In the genomic region with DNA sequence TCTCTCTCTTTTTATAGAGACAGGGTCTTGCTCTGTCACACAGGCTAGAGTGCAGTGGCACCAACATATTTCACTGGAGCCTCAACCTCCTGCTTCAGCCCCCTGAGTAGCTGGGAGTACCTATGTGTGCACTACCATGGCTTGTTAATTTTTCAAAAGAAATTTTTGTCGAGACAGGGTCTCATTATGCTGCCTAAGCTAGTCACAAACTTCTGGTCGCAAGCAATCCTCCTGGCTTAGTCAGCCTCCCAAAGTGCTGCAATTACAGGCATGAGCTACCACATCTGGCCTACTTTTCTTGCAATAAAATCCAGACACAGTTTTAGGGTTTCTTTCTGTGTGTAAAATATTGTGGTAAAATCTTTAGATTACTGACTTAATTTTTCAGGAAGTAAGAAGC, we compare ENCODE assay signal across 22 cellular contexts. TPM values are rescaled to one million over a fixed set of nuclear protein-coding genes. Genes with fewer than 3 reads are reported as not detected.
DNase-seq lines count a peak whose midpoint lies in the region; ATAC-seq and TF ChIP-seq lines count a peak whose summit lies in the region.
"Had no signal": no experiment of that assay in that cellular context is flagged by ENCODE, and none has a peak within 500 bp of the region (broad histone marks: within the 10 kb centered on the region; RNA-seq: fewer than 3 reads in every experiment).

No MANE protein-coding gene starts in this region.

- H3K27ac Mint-ChIP-seq in naive thymus-derived CD8-positive, alpha-beta T cell = peak overlapping the region in 1 of 10 donors; percentile 93
- H3K27ac Mint-ChIP-seq: GM23338, IgD-negative memory B cell had no signal

- CTCF ChIA-PET in A673 (lab: Charles Lee) = no interaction called here

- DNase-seq in A673 (ENCODE audit: low spot score) (peak; percentile 32), EH (ENCODE audit: low read depth) (peak; percentile 35), SK-N-MC (ENCODE audit: low read depth, low spot score) (no peak), fibroblast of mammary gland (ENCODE audit: low read depth) (peak; percentile 57), foreskin melanocyte (no peak), GM13977 (ENCODE audit: low spot score) (no peak)
- no peak for DNase-seq in naive thymus-derived CD8-positive, alpha-beta T cell
- DNase-seq: activated naive CD4-positive, alpha-beta T cell treated with Interleukin-2 at 50 U/mL for 16 hours; GF-D8; NCI-H1092 treated with DMSO at 0.1 percent for 48 hours; NCI-H2107; NCI-H69; PC-9; SK-N-SH; stimulated activated CD4-positive, alpha-beta T cell treated with anti-CD3 and anti-CD28 coated beads, Interleukin-4, amount 100 ng/mL, for 1 hour; substantia nigra had no signal

- no peaks in the 10 kb centered on the region for H3K36me3 Mint-ChIP-seq in naive thymus-derived CD8-positive, alpha-beta T cell

- peaks cover 0 to 2% (median 0%) of the 10 kb centered on the region in 9 donors for H3K9me3 Mint-ChIP-seq in naive thymus-derived CD8-positive, alpha-beta T cell

- no peak for TF ChIP-seq CTCF in A673 (conservative IDR thresholded peaks at IDR 0.05; ENCODE audit: low read depth, low read length)
- no peak for TF ChIP-seq CTCF in fibroblast of mammary gland (conservative IDR thresholded peaks at IDR 0.05; ENCODE audit: control insufficient read depth, insufficient read depth, low read depth, low read length)
- TF ChIP-seq CTCF in GM13977 (IDR thresholded peaks at IDR 0.05; ENCODE audit: extremely low read depth, insufficient read depth, missing control alignments) = no peak

- H3K9ac ChIP-seq in SK-N-MC (ENCODE audit: insufficient read length) = no peak overlapping the region
- H3K9ac ChIP-seq: SK-N-SH had no signal

- no TSS peak for BruUV-seq in A673 (replicated peaks; lab: Mats Ljungman, UMichigan)

- H3K4me3 Mint-ChIP-seq in naive thymus-derived CD8-positive, alpha-beta T cell = peak overlapping the region in 3 of 10 donors; percentile 64 to 76 (median 74)
- H3K4me3 Mint-ChIP-seq: GM23338, IgD-negative memory B cell had no signal

- in situ Hi-C loops in GM13977 (cut with MboI; ENCODE audit: low pct_unique_long_range_greater_than_20kb, low sequenced_read_pairs, unreplicated experiment) = no loop called here

- POLR2A ChIA-PET in A673 (lab: Charles Lee; ENCODE audit: low non-redundant PET) = no interaction called here
- POLR2A ChIA-PET in naive thymus-derived CD8-positive, alpha-beta T cell (lab: Charles Lee) = no interaction called here

- ATAC-seq in naive thymus-derived CD8-positive, alpha-beta T cell = no peak
- ATAC-seq in GM19395 (IDR thresholded peaks at IDR 0.05; ENCODE audit: unreplicated experiment) = no peak
- ATAC-seq: A549, GM23338, left lobe of liver had no signal

- H3K4me1 ChIP-seq in A673 (ENCODE audit: insufficient read depth, low read length, poor library complexity, severe bottlenecking) = peaks cover 12% of the 10 kb centered on the region
- H3K4me1 ChIP-seq: A549, vagina had no signal

- H3K9me3 ChIP-seq in A673 (ENCODE audit: low read depth, low read length, poor library complexity, severe bottlenecking) = no peaks in the 10 kb centered on the region
- no peaks in the 10 kb centered on the region for H3K9me3 ChIP-seq in SK-N-MC (ENCODE audit: low read depth, low read length)
- H3K9me3 ChIP-seq: A549, SK-N-SH, vagina had no signal

- H3K36me3 ChIP-seq in A673 (ENCODE audit: insufficient read depth, low read length, poor library complexity, severe bottlenecking) (no peaks in the 10 kb centered on the region), SK-N-MC (ENCODE audit: insufficient read depth, low read length) (no peaks in the 10 kb centered on the region)
- H3K36me3 ChIP-seq: vagina had no signal

- peaks cover 0 to 5% (median 0%) of the 10 kb centered on the region in 5 donors for H3K27me3 Mint-ChIP-seq in naive thymus-derived CD8-positive, alpha-beta T cell

- H3K4me1 Mint-ChIP-seq in naive thymus-derived CD8-positive, alpha-beta T cell = peaks cover 36 to 57% (median 40%) of the 10 kb centered on the region in 4 donors
- H3K4me1 Mint-ChIP-seq: GM23338, IgD-negative memory B cell had no signal

- intact Hi-C loops in A673 (cut with micrococcal nuclease; ENCODE audit: unreplicated experiment) = no loop called here

- H3K27ac ChIP-seq in A673 (ENCODE audit: low read depth, low read length, poor library complexity, severe bottlenecking) (no peak overlapping the region), SK-N-MC (peak overlapping the region; percentile 94)
- H3K27ac ChIP-seq: A549, PC-9, vagina had no signal

- H3K27me3 ChIP-seq in A673 (replicated peaks; ENCODE audit: insufficient read depth, low read depth, low read length, poor library complexity) = no peaks in the 10 kb centered on the region
- H3K27me3 ChIP-seq: vagina had no signal

- H3K4me3 ChIP-seq in A673 (ENCODE audit: low read depth, low read length, poor library complexity, severe bottlenecking) (no peak overlapping the region), SK-N-MC (no peak overlapping the region), fibroblast of mammary gland (ENCODE audit: control insufficient read depth, low read depth, low read length) (no peak overlapping the region)
- H3K4me3 ChIP-seq: A549, GM23338, PC-9, vagina had no signal

RNA-seq across cellular contexts. Expression of a gene that starts 27.9 kb away (rescaled TPM):
- 50.0 and 61.6 TPM in 2 replicates for total RNA-seq in A673 (2021)
- total RNA-seq in naive thymus-derived CD8-positive, alpha-beta T cell = 10 to 100 TPM; 15.1 to 16.6 TPM
- 10 to 100 TPM; 29.5 to 91.1 (median 37.6) TPM for polyA plus RNA-seq in naive thymus-derived CD8-positive, alpha-beta T cell

Comparison
In these comparisons a context has a peak if more than half of its experiments do, and no peak if none do; other contexts are left out.
1. DNase-seq: peak in A673 (single experiment), EH (single experiment) and fibroblast of mammary gland (single experiment); none in SK-N-MC (single experiment), foreskin melanocyte (single experiment), naive thymus-derived CD8-positive, alpha-beta T cell (0 of 10) and GM13977 (single experiment).